In genomic region chr7:50552139-50552538, GRCh38 we compare ENCODE assay signal across 21 cellular contexts. TPM values are rescaled to one million over a fixed set of nuclear protein-coding genes. Genes with fewer than 3 reads are reported as not detected.
DNase-seq lines count a peak whose midpoint lies in the region; FAIRE-seq and TF ChIP-seq lines count a peak whose summit lies in the region.
"Had no signal": no experiment of that assay in that cellular context is flagged by ENCODE, and none has a peak within 500 bp of the region (broad histone marks: within the 10 kb centered on the region; RNA-seq: fewer than 3 reads in every experiment).

No MANE protein-coding gene starts in this region.

- peak; percentile 72 for FAIRE-seq in islet of Langerhans (lab: Jason Lieb, UNC)
- FAIRE-seq: K562 had no signal

- in situ Hi-C loops in G401 (cut with HindIII; ENCODE audit: low sequenced_read_pairs), result no loop called here

- no peak for TF ChIP-seq POLR2A in lower leg skin (IDR thresholded peaks at IDR 0.05)

- no peak for TF ChIP-seq CTCF in lower leg skin (IDR thresholded peaks at IDR 0.05)

- 70 to 84% methylated on average over 4 of the region's 4 CpGs for WGBS in lower leg skin, 2 donors

- intact Hi-C loops in lower leg skin (cut with DNase I; ENCODE audit: low total_unique reads), result no loop called here

- H3K4me3 ChIP-seq in lower leg skin (ENCODE audit: low read depth, poor library complexity, severe bottlenecking), result no peak overlapping the region
- H3K4me3 ChIP-seq: breast epithelium, dorsolateral prefrontal cortex, K562 had no signal

- DNase-seq in COLO668 (lab: John Stamatoyannopoulos, UW; ENCODE audit: unreplicated experiment), result peak; percentile 91
- peak; percentile 80 for DNase-seq in NCI-H1436 (lab: John Stamatoyannopoulos, UW)
- DNase-seq in NCI-H2227 treated with DMSO at 0.1 percent for 48 hours (lab: John Stamatoyannopoulos, UW), result peak; percentile 6
- DNase-seq in lower leg skin (ENCODE audit: low spot score in 2 of 2), result no peak
- no peak for DNase-seq in G401 (ENCODE audit: low spot score)
- DNase-seq in globus pallidus (ENCODE audit: low spot score), result no peak
- no peak for DNase-seq in hypothalamus (lab: John Stamatoyannopoulos, UW)
- DNase-seq: activated CD4-positive, alpha-beta T cell treated with anti-CD3 and anti-CD28 coated beads, Interleukin-2, amount 50 U/mL, for 48 hours; CD4-positive, CD25-positive, alpha-beta regulatory T cell; dorsolateral prefrontal cortex; EL; immature natural killer cell; mesendoderm; NCI-H1694 treated with DMSO at 0.1 percent for 48 hours; nephron progenitor cell; stimulated activated CD4-positive, alpha-beta T cell treated with anti-CD3 and anti-CD28 coated beads, Interleukin-1b, Interleukin-23, amount 100 ng/mL, for 48 hours had no signal

RNA-seq across cellular contexts. Expression of gene DDC, which starts 13.1 kb away (rescaled TPM):
- total RNA-seq in lower leg skin, result 1 to 10 TPM in 1 of 4 donors, not detected in 3; 1.2 TPM
- not detected in 2 replicates for total RNA-seq in G401 (2014; rRNA removed; shearing (Covaris generic))
- total RNA-seq: A673; CD4-positive, CD25-positive, alpha-beta regulatory T cell; K562; sciatic nerve had no signal

Comparison
In these comparisons a context has a peak if more than half of its experiments do, and no peak if none do; other contexts are left out.
1. DNase-seq: peak in COLO668 (single experiment), NCI-H1436 (single experiment) and NCI-H2227 treated with DMSO at 0.1 percent for 48 hours (single experiment); none in lower leg skin (0 of 2), G401 (single experiment), globus pallidus (single experiment) and hypothalamus (0 of 51).